Comparison of ENCODE assay signal across 9 cellular contexts in genomic region chr5:176542135-176542595, GRCh38. TPM values are rescaled to one million over a fixed set of nuclear protein-coding genes. Genes with fewer than 3 reads are reported as not detected.
DNase-seq lines count a peak whose midpoint lies in the region; ATAC-seq and TF ChIP-seq lines count a peak whose summit lies in the region.
"Had no signal": no experiment of that assay in that cellular context is flagged by ENCODE, and none has a peak within 500 bp of the region (broad histone marks: within the 10 kb centered on the region; RNA-seq: fewer than 3 reads in every experiment).

No MANE protein-coding gene starts in this region.

- H3K36me3 Mint-ChIP-seq in chondrocyte (ENCODE audit: low read depth) = no peaks in the 10 kb centered on the region

- peak; percentile 55 for DNase-seq in T-helper 22 cell (ENCODE audit: low read depth)
- no peak for DNase-seq in chondrocyte (ENCODE audit: low spot score)
- no peak for DNase-seq in tibial nerve (ENCODE audit: low spot score in 2 of 2)
- no peak for DNase-seq in GM19238 (ENCODE audit: insufficient read length, low spot score)
- DNase-seq in posterior vena cava (ENCODE audit: low spot score) = no peak

- no peak overlapping the region for H3K27ac Mint-ChIP-seq in chondrocyte (ENCODE audit: unreplicated experiment)

- H3K4me1 Mint-ChIP-seq in chondrocyte (ENCODE audit: low read depth) = peaks cover 43% of the 10 kb centered on the region

- H3K9me3 ChIP-seq in mucosa of rectum (ENCODE audit: control insufficient read depth in 2 of 2, low read length in 2 of 2) (no peaks in the 10 kb centered on the region), tibial nerve (no peaks in the 10 kb centered on the region)

- H3K9me3 Mint-ChIP-seq in chondrocyte (ENCODE audit: low read depth) = no peaks in the 10 kb centered on the region

- H3K27me3 ChIP-seq in mucosa of rectum (ENCODE audit: control insufficient read depth in 2 of 2, insufficient read depth in 2 of 2, low read length in 2 of 2) (no peaks in the 10 kb centered on the region), tibial nerve (no peaks in the 10 kb centered on the region)

- ATAC-seq in GM21515 (IDR thresholded peaks at IDR 0.05; ENCODE audit: unreplicated experiment) = no peak

- H3K4me3 Mint-ChIP-seq in chondrocyte (ENCODE audit: unreplicated experiment) = peak overlapping the region; percentile 66

- H3K9ac ChIP-seq in mucosa of rectum (ENCODE audit: low read depth in 1 of 2, low read length in 2 of 2) = peak overlapping the region; percentile 86 to 93

- peak overlapping the region; percentile 71 to 83 for H3K4me3 ChIP-seq in mucosa of rectum (ENCODE audit: low read length in 2 of 2)
- peak overlapping the region; percentile 60 to 88 (median 68) for H3K4me3 ChIP-seq in tibial nerve

- peak overlapping the region; percentile 95 to 99 for H3K27ac ChIP-seq in mucosa of rectum (ENCODE audit: low read depth in 2 of 2, low read length in 2 of 2)
- H3K27ac ChIP-seq in tibial nerve = peak overlapping the region in 3 of 4 donors; percentile 80 to 87 (median 86)

- TF ChIP-seq POLR2A in GM15510 (IDR thresholded peaks at IDR 0.05; ENCODE audit: borderline replicate concordance, extremely low read depth, insufficient read length) (peak; percentile 14), tibial nerve (IDR thresholded peaks at IDR 0.05) (no peak)

- TF ChIP-seq CTCF in chondrocyte (IDR thresholded peaks at IDR 0.05) (no peak), tibial nerve (IDR thresholded peaks at IDR 0.05) (no peak)

- intact Hi-C loops in posterior vena cava (cut with DNase I) = loop anchor here in 1 of 2 donors (10.0 kb wide), 1 partner anchor 127 kb away; the partner anchor contains the start of gene CLTB

- WGBS in tibial nerve, 2 donors = 53 to 54% methylated on average over 16 of the region's 16 CpGs

- H3K4me1 ChIP-seq in mucosa of rectum (ENCODE audit: control insufficient read depth in 2 of 2, insufficient read depth in 2 of 2, low read length in 2 of 2) (peaks cover 39 to 41% of the 10 kb centered on the region in 2 donors), tibial nerve (peaks cover 0 to 37% (median 21%) of the 10 kb centered on the region in 4 donors)

- no peaks in the 10 kb centered on the region for H3K27me3 Mint-ChIP-seq in chondrocyte (ENCODE audit: low read depth)

- H3K36me3 ChIP-seq in mucosa of rectum (ENCODE audit: control insufficient read depth in 2 of 2, insufficient read depth in 2 of 2, low read length in 2 of 2) = no peaks in the 10 kb centered on the region
- H3K36me3 ChIP-seq in tibial nerve = no peaks in the 10 kb centered on the region

- TF ChIP-seq EP300 in tibial nerve (IDR thresholded peaks at IDR 0.05) = no peak

RNA-seq across cellular contexts. Expression of gene RNF44, which starts 5.0 kb away (rescaled TPM):
- total RNA-seq in chondrocyte (21.9 to 24.7 TPM (median 24.3 TPM) in 3 replicates), tibial nerve (10 to 100 TPM; 11.1 to 28.5 (median 21.8) TPM), posterior vena cava (10 to 100 TPM; 16.2 to 16.6 TPM)

RNA-seq across cellular contexts. Expression of gene CDHR2, which starts 7.0 kb away (rescaled TPM):
- 0.40 to 1.5 TPM (median 0.46 TPM) in 3 replicates for total RNA-seq in chondrocyte
- not detected for total RNA-seq in tibial nerve
- under 1 TPM in 1 of 2 donors, not detected in 1; 0.14 TPM for total RNA-seq in posterior vena cava
- total RNA-seq: SK-MEL-5 had no signal
